In the genomic region with DNA sequence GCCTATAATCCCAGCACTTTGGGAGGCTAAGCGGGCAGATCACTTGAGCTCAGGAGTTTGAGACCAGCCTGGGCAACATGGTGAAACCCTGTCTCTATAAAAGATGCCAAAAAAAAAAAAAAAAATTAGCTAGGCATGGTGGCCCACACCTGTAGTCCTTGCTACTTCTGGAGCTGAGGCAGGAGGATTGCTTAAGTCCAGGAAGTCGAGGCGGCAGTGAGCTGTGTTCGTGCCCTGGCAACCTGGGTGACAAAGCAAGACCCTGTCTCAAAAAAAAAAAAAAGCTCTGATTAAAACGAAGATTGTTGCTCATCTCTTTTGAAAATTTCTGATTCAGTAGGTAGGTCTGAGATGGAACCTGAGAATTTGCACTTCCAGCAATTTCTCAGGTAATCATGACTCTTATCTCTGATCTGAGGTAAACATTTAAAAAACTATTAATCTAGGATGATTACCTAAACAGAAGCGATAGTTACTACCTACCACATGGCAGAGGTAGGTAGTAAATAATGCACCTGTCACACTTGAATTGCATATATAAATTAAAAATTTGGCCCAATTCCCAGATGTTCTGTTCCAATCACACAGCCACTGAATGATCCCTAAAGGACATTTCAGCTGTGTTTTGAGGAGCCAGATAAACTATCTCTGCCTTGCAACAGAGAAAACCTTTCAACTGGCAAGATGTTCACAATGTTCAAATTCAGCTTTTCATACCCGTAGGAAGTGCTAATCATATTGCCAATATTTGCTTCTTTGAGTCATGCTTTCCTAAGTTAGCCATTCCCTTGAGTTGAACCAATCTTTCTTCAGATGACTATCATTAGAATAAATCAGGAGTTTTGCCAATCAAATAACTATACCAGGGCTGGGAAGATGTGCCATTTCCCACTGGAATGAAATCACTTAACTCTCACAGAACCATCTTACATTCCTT, we compare ENCODE assay signal across 18 cellular contexts. TPM values are rescaled to one million over a fixed set of nuclear protein-coding genes. Genes with fewer than 3 reads are reported as not detected.
DNase-seq lines count a peak whose midpoint lies in the region; TF ChIP-seq lines count a peak whose summit lies in the region.
"Had no signal": no experiment of that assay in that cellular context is flagged by ENCODE, and none has a peak within 500 bp of the region (broad histone marks: within the 10 kb centered on the region; RNA-seq: fewer than 3 reads in every experiment).

No MANE protein-coding gene starts in this region.

- H3K9me3 Mint-ChIP-seq in progenitor cell of endocrine pancreas (ENCODE audit: low read depth) (no peaks in the 10 kb centered on the region), chondrocyte (ENCODE audit: low read depth) (no peaks in the 10 kb centered on the region)

- BruUV-seq in OCI-LY7 (replicated peaks; lab: Mats Ljungman, UMichigan) = no TSS peak

- H3K4me3 ChIP-seq in OCI-LY7 (ENCODE audit: low read depth, low read length, poor library complexity, severe bottlenecking) = no peak overlapping the region
- H3K4me3 ChIP-seq in esophagus squamous epithelium = no peak overlapping the region
- no peak overlapping the region for H3K4me3 ChIP-seq in thyroid gland (replicated peaks in 1 of 3)
- H3K4me3 ChIP-seq: gastroesophageal sphincter, ovary had no signal

- H3K27me3 Mint-ChIP-seq in progenitor cell of endocrine pancreas (no peaks in the 10 kb centered on the region), chondrocyte (ENCODE audit: low read depth) (no peaks in the 10 kb centered on the region)

- no peaks in the 10 kb centered on the region; the same call in 1 of the 2 replicates for H3K79me2 ChIP-seq in OCI-LY7 (ENCODE audit: insufficient read depth, low read depth, low read length)

- H3K4me3 Mint-ChIP-seq in progenitor cell of endocrine pancreas (ENCODE audit: low read depth) = no peak overlapping the region
- no peak overlapping the region for H3K4me3 Mint-ChIP-seq in chondrocyte (ENCODE audit: unreplicated experiment)

- no peaks in the 10 kb centered on the region for H3K9me2 ChIP-seq in OCI-LY7 (ENCODE audit: insufficient read depth, low read length)

- H3K4me2 ChIP-seq in OCI-LY7 (ENCODE audit: low read length) = no peak overlapping the region

- TF ChIP-seq CTCF in OCI-LY7 (conservative IDR thresholded peaks at IDR 0.05; ENCODE audit: low read length) (no peak), progenitor cell of endocrine pancreas (IDR thresholded peaks at IDR 0.05; ENCODE audit: unreplicated experiment) (no peak), chondrocyte (IDR thresholded peaks at IDR 0.05) (no peak), esophagus squamous epithelium (IDR thresholded peaks at IDR 0.05) (no peak), thyroid gland (IDR thresholded peaks at IDR 0.05) (no peak)

- CTCF ChIA-PET in OCI-LY7 (lab: Charles Lee; ENCODE audit: unreplicated experiment) = no interaction called here

- H3K27ac Mint-ChIP-seq in progenitor cell of endocrine pancreas (peak overlapping the region; percentile 29), chondrocyte (ENCODE audit: unreplicated experiment) (no peak overlapping the region)

- H3K4me1 Mint-ChIP-seq in progenitor cell of endocrine pancreas (ENCODE audit: low read depth) (peaks cover 35% of the 10 kb centered on the region), chondrocyte (ENCODE audit: low read depth) (peaks cover 9% of the 10 kb centered on the region)

- POLR2A ChIA-PET in OCI-LY7 (lab: Charles Lee) = interaction anchor here (0.7 to 1.1 kb wide), 9 partner anchors 35 to 109 kb away, joined by 3 to 7 read pairs (median 4); a partner anchor contains a TSS

- peak overlapping the region; percentile 7; the same call in 1 of the 2 replicates for H2AFZ ChIP-seq in OCI-LY7 (ENCODE audit: low read length)

- WGBS in esophagus squamous epithelium, 2 donors = 59 to 70% methylated on average over 6 to 7 of the region's 7 CpGs
- WGBS in thyroid gland, 2 donors = 85 to 88% methylated on average over 7 of the region's 7 CpGs

- no peaks in the 10 kb centered on the region for H3K36me3 Mint-ChIP-seq in progenitor cell of endocrine pancreas (ENCODE audit: insufficient read depth)
- no peaks in the 10 kb centered on the region for H3K36me3 Mint-ChIP-seq in chondrocyte (ENCODE audit: low read depth)

- no peak overlapping the region for H3K27ac ChIP-seq in OCI-LY7 (ENCODE audit: low read depth, low read length, poor library complexity, severe bottlenecking)
- no peak overlapping the region for H3K27ac ChIP-seq in esophagus squamous epithelium
- no peak overlapping the region for H3K27ac ChIP-seq in thyroid gland
- H3K27ac ChIP-seq: epithelial cell of prostate, gastroesophageal sphincter, ovary had no signal

- H3K9me3 ChIP-seq in OCI-LY7 (ENCODE audit: low read length) (no peaks in the 10 kb centered on the region), esophagus squamous epithelium (no peaks in the 10 kb centered on the region), thyroid gland (no peaks in the 10 kb centered on the region)
- H3K9me3 ChIP-seq: gastroesophageal sphincter, ovary had no signal

- no peaks in the 10 kb centered on the region for H4K20me1 ChIP-seq in OCI-LY7 (ENCODE audit: insufficient read depth, low read length)

- H3K36me3 ChIP-seq in OCI-LY7 (ENCODE audit: insufficient read depth, low read length) (no peaks in the 10 kb centered on the region), esophagus squamous epithelium (no peaks in the 10 kb centered on the region), thyroid gland (no peaks in the 10 kb centered on the region)
- H3K36me3 ChIP-seq: gastroesophageal sphincter, ovary had no signal

- H3K4me1 ChIP-seq in OCI-LY7 (ENCODE audit: insufficient read depth, low read length, poor library complexity, severe bottlenecking) = peaks cover 46% of the 10 kb centered on the region
- H3K4me1 ChIP-seq in esophagus squamous epithelium = peaks cover 0 to 21% (median 5%) of the 10 kb centered on the region in 3 donors
- peaks cover 5 to 11% of the 10 kb centered on the region in 2 donors for H3K4me1 ChIP-seq in thyroid gland

- DNase-seq in DMS53 (lab: John Stamatoyannopoulos, UW) (peak; percentile 0), DMS53 treated with DMSO at 0.1 percent for 48 hours (lab: John Stamatoyannopoulos, UW; ENCODE audit: unreplicated experiment) (no peak), NCI-H1417 (lab: John Stamatoyannopoulos, UW) (peak; percentile 49 to 84 (median 60)), OCI-LY7 (ENCODE audit: low spot score) (peak; percentile 23), progenitor cell of endocrine pancreas (ENCODE audit: low spot score, unreplicated experiment) (no peak), chondrocyte (ENCODE audit: low spot score) (no peak), esophagus squamous epithelium (lab: John Stamatoyannopoulos, UW) (no peak), thyroid gland (no peak)
- DNase-seq: 8988T; activated CD4-positive, alpha-beta T cell treated with anti-CD3 and anti-CD28 coated beads for 4 hours; activated naive CD4-positive, alpha-beta T cell treated with anti-CD3 and anti-CD28 coated beads, Interleukin-2, amount 50 U/mL, for 16 hours; EL; NCI-H1048; ovary; T-helper 9 cell had no signal

- TF ChIP-seq POLR2A in esophagus squamous epithelium (IDR thresholded peaks at IDR 0.05) (no peak), thyroid gland (IDR thresholded peaks at IDR 0.05) (no peak)

- intact Hi-C loops in OCI-LY7 (cut with micrococcal nuclease; ENCODE audit: unreplicated experiment) (loop anchor here (5.0 kb wide), 1 partner anchor 265 kb away; a partner anchor contains a TSS), esophagus squamous epithelium (cut with DNase I) (loop anchor here (10.0 kb wide), 1 partner anchor 73 kb away; a partner anchor contains a TSS), thyroid gland (cut with DNase I) (loop anchor here (10.0 kb wide), 1 partner anchor 47 kb away; a partner anchor contains a TSS)

- H3K27me3 ChIP-seq in esophagus squamous epithelium (no peaks in the 10 kb centered on the region), thyroid gland (no peaks in the 10 kb centered on the region)
- H3K27me3 ChIP-seq: gastroesophageal sphincter, ovary had no signal

RNA-seq across cellular contexts. Expression of a gene that starts 4.2 kb away (rescaled TPM):
- 12.9 and 13.4 TPM in 2 replicates for total RNA-seq in OCI-LY7 (2014; rRNA removed; shearing (Covaris generic))
- total RNA-seq in OCI-LY7 (2022) (26.8 and 31.1 TPM in 2 replicates), progenitor cell of endocrine pancreas (26.5 and 28.5 TPM in 2 replicates), chondrocyte (19.2 to 32.7 TPM (median 22.8 TPM) in 3 replicates), esophagus squamous epithelium (10 to 100 TPM; 13.4 to 16.6 (median 14.7) TPM), thyroid gland (10 to 100 TPM; 26.6 to 39.3 (median 29.7) TPM)

RNA-seq across cellular contexts. Expression of a gene that starts 18.4 kb away (rescaled TPM):
- 0.08 TPM in 1 of 2 replicates, not detected in the other for total RNA-seq in OCI-LY7 (2014; rRNA removed; shearing (Covaris generic))
- total RNA-seq in OCI-LY7 (2022) (0.09 and 0.11 TPM in 2 replicates), progenitor cell of endocrine pancreas (0.04 and 0.05 TPM in 2 replicates), chondrocyte (not detected in 3 replicates), esophagus squamous epithelium (under 1 TPM in 1 of 4 donors, not detected in 3; 0.57 TPM), thyroid gland (1 to 10 TPM in 1 of 4 donors, under 1 TPM in 3; 0.27 to 2.0 (median 0.36) TPM)
- total RNA-seq: SK-MEL-5 had no signal

RNA-seq across cellular contexts. Expression of a gene that starts 37.1 kb away (rescaled TPM):
- total RNA-seq in OCI-LY7 (2014; rRNA removed; shearing (Covaris generic)) = 85.2 and 86.6 TPM in 2 replicates
- total RNA-seq in OCI-LY7 (2022) (68.8 and 76.6 TPM in 2 replicates), progenitor cell of endocrine pancreas (89.0 and 94.4 TPM in 2 replicates), chondrocyte (26.0 to 41.4 TPM (median 28.6 TPM) in 3 replicates), esophagus squamous epithelium (10 to 100 TPM; 22.3 to 41.6 (median 26.6) TPM), thyroid gland (10 to 100 TPM; 56.7 to 88.8 (median 75.0) TPM)

RNA-seq across cellular contexts. Expression of a gene that starts 37.5 kb away (rescaled TPM):
- 110 and 117 TPM in 2 replicates for total RNA-seq in OCI-LY7 (2014; rRNA removed; shearing (Covaris generic))
- 175 and 203 TPM in 2 replicates for total RNA-seq in OCI-LY7 (2022)
- total RNA-seq in progenitor cell of endocrine pancreas = 309 and 322 TPM in 2 replicates
- 141 to 168 TPM (median 142 TPM) in 3 replicates for total RNA-seq in chondrocyte
- total RNA-seq in esophagus squamous epithelium = 100 to 1,000 TPM in 3 of 4 donors, 10 to 100 TPM in 1; 75.7 to 132 (median 115) TPM
- total RNA-seq in thyroid gland = 100 to 1,000 TPM; 133 to 179 (median 142) TPM

RNA-seq across cellular contexts. Expression of a gene that starts 43.7 kb away (rescaled TPM):
- 23.3 and 26.9 TPM in 2 replicates for total RNA-seq in OCI-LY7 (2014; rRNA removed; shearing (Covaris generic))
- 43.6 and 44.7 TPM in 2 replicates for total RNA-seq in OCI-LY7 (2022)
- 41.1 and 45.6 TPM in 2 replicates for total RNA-seq in progenitor cell of endocrine pancreas
- total RNA-seq in chondrocyte = 31.0 to 36.9 TPM (median 32.0 TPM) in 3 replicates
- total RNA-seq in esophagus squamous epithelium = 10 to 100 TPM; 15.8 to 25.7 (median 19.1) TPM
- total RNA-seq in thyroid gland = 10 to 100 TPM; 15.4 to 29.1 (median 23.1) TPM

Comparison
In these comparisons a context has a peak if more than half of its experiments do, and no peak if none do; other contexts are left out.
1. DNase-seq: peak in DMS53 (single experiment), NCI-H1417 (3 of 3) and OCI-LY7 (single experiment); none in DMS53 treated with DMSO at 0.1 percent for 48 hours (single experiment), progenitor cell of endocrine pancreas (single experiment), chondrocyte (single experiment), esophagus squamous epithelium (single experiment) and thyroid gland (0 of 2).